In genomic region chr3:114005406-114005987, GRCh38 we compare ENCODE assay signal across 14 cellular contexts. TPM values are rescaled to one million over a fixed set of nuclear protein-coding genes. Genes with fewer than 3 reads are reported as not detected.
DNase-seq lines count a peak whose midpoint lies in the region; ATAC-seq and TF ChIP-seq lines count a peak whose summit lies in the region.
"Had no signal": no experiment of that assay in that cellular context is flagged by ENCODE, and none has a peak within 500 bp of the region (broad histone marks: within the 10 kb centered on the region; RNA-seq: fewer than 3 reads in every experiment).

No MANE protein-coding gene starts in this region.

- DNase-seq in germinal center (ENCODE audit: low spot score) (peak; percentile 79), ACHN (no peak), substantia nigra (lab: John Stamatoyannopoulos, UW) (no peak), neural progenitor cell (ENCODE audit: low spot score) (no peak), lower lobe of right lung (no peak)
- DNase-seq: activated CD8-positive, alpha-beta memory T cell treated with anti-CD3 and anti-CD28 coated beads, Interleukin-2, amount 50 U/mL, for 48 hours; COR-L47; GM23248; NCI-H524 had no signal

- H2AFZ ChIP-seq in neural progenitor cell (replicated peaks), result no peak overlapping the region
- H2AFZ ChIP-seq: GM23248 had no signal

- no peak overlapping the region for H3K4me3 Mint-ChIP-seq in neural progenitor cell

- H3K9ac ChIP-seq in neural progenitor cell, result no peak overlapping the region
- H3K9ac ChIP-seq: GM23248 had no signal

- H3K4me1 Mint-ChIP-seq in neural progenitor cell, result no peaks in the 10 kb centered on the region

- H3K4me1 ChIP-seq in neural progenitor cell, result no peaks in the 10 kb centered on the region
- H3K4me1 ChIP-seq in lower lobe of right lung, result no peaks in the 10 kb centered on the region
- H3K4me1 ChIP-seq: breast epithelium, prostate gland had no signal

- no peaks in the 10 kb centered on the region for H4K20me1 ChIP-seq in neural progenitor cell (ENCODE audit: low read depth)

- no peak overlapping the region for H3K4me2 ChIP-seq in neural progenitor cell

- peaks cover 15% of the 10 kb centered on the region for H3K36me3 Mint-ChIP-seq in neural progenitor cell

- ATAC-seq in GM18861 (IDR thresholded peaks at IDR 0.05; ENCODE audit: unreplicated experiment) (peak; percentile 96), GM21528 (IDR thresholded peaks at IDR 0.05; ENCODE audit: low FRiP score, unreplicated experiment) (peak; percentile 87), HG03139 (IDR thresholded peaks at IDR 0.05; ENCODE audit: unreplicated experiment) (peak; percentile 86), lower lobe of right lung (no peak)

- H3K4me3 ChIP-seq in neural progenitor cell (no peak overlapping the region), lower lobe of right lung (no peak overlapping the region)
- H3K4me3 ChIP-seq: breast epithelium, GM23248, prostate gland had no signal

- no peaks in the 10 kb centered on the region for H3F3A ChIP-seq in neural progenitor cell (ENCODE audit: low read depth)

- no peaks in the 10 kb centered on the region for H3K27me3 Mint-ChIP-seq in neural progenitor cell (ENCODE audit: insufficient read depth, low read depth)

- H3K36me3 ChIP-seq in neural progenitor cell (no peaks in the 10 kb centered on the region), lower lobe of right lung (peaks cover 39% of the 10 kb centered on the region)
- H3K36me3 ChIP-seq: prostate gland had no signal

- H3K27ac ChIP-seq in substantia nigra (ENCODE audit: low read depth, low read length, poor library complexity, severe bottlenecking) (no peak overlapping the region), neural progenitor cell (no peak overlapping the region), lower lobe of right lung (no peak overlapping the region)
- H3K27ac ChIP-seq: breast epithelium, GM23248, prostate gland had no signal

- in situ Hi-C loops in ACHN (cut with HindIII; ENCODE audit: low pct_ligation_motif_present, low pct_unique_long_range_greater_than_20kb, low sequenced_read_pairs), result no loop called here

- TF ChIP-seq CTCF in neural progenitor cell (IDR thresholded peaks at IDR 0.05) (no peak), lower lobe of right lung (IDR thresholded peaks at IDR 0.05) (no peak)

- H3K79me2 ChIP-seq in neural progenitor cell (ENCODE audit: low read depth), result no peaks in the 10 kb centered on the region

- H3K9me3 ChIP-seq in neural progenitor cell (ENCODE audit: low read depth) (no peaks in the 10 kb centered on the region), lower lobe of right lung (no peaks in the 10 kb centered on the region)
- H3K9me3 ChIP-seq: breast epithelium, prostate gland had no signal

- intact Hi-C loops in lower lobe of right lung (cut with DNase I), result no loop called here

- H3K27ac Mint-ChIP-seq in neural progenitor cell, result no peak overlapping the region

- H3K9me3 Mint-ChIP-seq in neural progenitor cell, result peaks cover 4% of the 10 kb centered on the region

- no peaks in the 10 kb centered on the region for H3K27me3 ChIP-seq in neural progenitor cell
- no peaks in the 10 kb centered on the region for H3K27me3 ChIP-seq in lower lobe of right lung (ENCODE audit: low read depth)
- H3K27me3 ChIP-seq: breast epithelium had no signal

RNA-seq across cellular contexts. Expression of gene CCDC191, which starts 50.8 kb away (rescaled TPM):
- 4.9 and 6.4 TPM in 2 replicates for total RNA-seq in neural progenitor cell (ENCODE audit: low replicate concordance)
- 6.4 TPM for total RNA-seq in lower lobe of right lung

RNA-seq across cellular contexts. Expression of gene QTRT2, which starts 51.0 kb away (rescaled TPM):
- 28.2 and 32.1 TPM in 2 replicates for total RNA-seq in neural progenitor cell (ENCODE audit: low replicate concordance)
- 22.2 TPM for total RNA-seq in lower lobe of right lung

RNA-seq across cellular contexts. Expression of gene ZDHHC23, which starts 57.7 kb away (rescaled TPM):
- total RNA-seq in neural progenitor cell (ENCODE audit: low replicate concordance) (1.7 and 2.4 TPM in 2 replicates), lower lobe of right lung (9.7 TPM)

Comparison
In these comparisons a context has a peak if more than half of its experiments do, and no peak if none do; other contexts are left out.
1. ATAC-seq: peak in GM18861 (single experiment), GM21528 (single experiment) and HG03139 (single experiment); none in lower lobe of right lung (0 of 2).